ENCODE assay signal across 1 cellular context in genomic region chr17:38824899-38825761, GRCh38.
A peak's percentile ranks its signal among the peaks of the same experiment; 100 is the strongest.
TF ChIP-seq lines count a peak whose summit lies in the region.

Gene CWC25, minus strand, starts transcription at chr17:38825321. Its CDS starts 138 bp downstream, at chr17:38825183.

TF ChIP-seq in HepG2, 621 proteins besides CTCF, POLR2A, EP300 and RAD21 (continued from another document and continues in another):
- TF ChIP-seq ZNF646 (CRISPR knock-in tag; IDR thresholded peaks at IDR 0.05) (no peak), NCOA5 (CRISPR knock-in tag; IDR thresholded peaks at IDR 0.05) (no peak), GABPA (IDR thresholded peaks at IDR 0.05; ENCODE audit: low read depth, low read length) (peak; percentile 87), GABPA (CRISPR knock-in tag; IDR thresholded peaks at IDR 0.05; ENCODE audit: low read depth) (peak; percentile 98), GMEB1 (CRISPR knock-in tag; IDR thresholded peaks at IDR 0.05; ENCODE audit: borderline replicate concordance) (peak; percentile 94), ZBTB25 (CRISPR knock-in tag; IDR thresholded peaks at IDR 0.05) (peak; percentile 89), ARID2 (CRISPR knock-in tag; IDR thresholded peaks at IDR 0.05; ENCODE audit: borderline replicate concordance) (no peak), ZC3H13 (CRISPR knock-in tag; IDR thresholded peaks at IDR 0.05) (no peak; the same call in 1 of the 2 replicates), ZNF790 (CRISPR knock-in tag; IDR thresholded peaks at IDR 0.05; ENCODE audit: borderline replicate concordance) (peak; percentile 83; the same call in 1 of the 2 replicates), ZNF772 (CRISPR knock-in tag; IDR thresholded peaks at IDR 0.05) (0 out of 2 replicates have a peak, but pooled peaks have one; percentile 73), SMAD3 (CRISPR knock-in tag; IDR thresholded peaks at IDR 0.05) (peak; percentile 99), MNT (IDR thresholded peaks at IDR 0.05) (peak; percentile 42), ZMAT3 (CRISPR knock-in tag; conservative IDR thresholded peaks at IDR 0.05) (peak; percentile 97), ZNF431 (CRISPR knock-in tag; IDR thresholded peaks at IDR 0.05; ENCODE audit: borderline replicate concordance, low read depth) (peak; percentile 98), TOPORS (CRISPR knock-in tag; IDR thresholded peaks at IDR 0.05) (peak; percentile 76), ZNF746 (CRISPR knock-in tag; IDR thresholded peaks at IDR 0.05) (peak; percentile 69; the same call in 1 of the 2 replicates), TEF (CRISPR knock-in tag; IDR thresholded peaks at IDR 0.05) (no peak), ZBTB37 (CRISPR knock-in tag; IDR thresholded peaks at IDR 0.05) (no peak; the same call in 1 of the 2 replicates), YEATS2 (CRISPR knock-in tag; IDR thresholded peaks at IDR 0.05; ENCODE audit: borderline replicate concordance) (peak; percentile 100), SOX6 (IDR thresholded peaks at IDR 0.05) (no peak), SOX6 (CRISPR knock-in tag; IDR thresholded peaks at IDR 0.05) (peak; percentile 86), SRSF1 (optimal IDR thresholded peaks at IDR 0.05; ENCODE audit: low read depth, low read length) (peak; percentile 94), CREM (IDR thresholded peaks at IDR 0.05) (peak; percentile 100), CREM (CRISPR knock-in tag; IDR thresholded peaks at IDR 0.05) (peak; percentile 100), CHD2 (IDR thresholded peaks at IDR 0.05; ENCODE audit: low read depth, low read length) (peak; percentile 67), ZNF207 (IDR thresholded peaks at IDR 0.05; ENCODE audit: borderline replicate concordance) (no peak), E2F2 (CRISPR knock-in tag; IDR thresholded peaks at IDR 0.05; ENCODE audit: borderline replicate concordance) (peak; percentile 92; the same call in 1 of the 2 replicates), SOX13 (IDR thresholded peaks at IDR 0.05) (no peak; the same call in 1 of the 2 replicates), SOX13 (CRISPR knock-in tag; conservative IDR thresholded peaks at IDR 0.05 in 1 of 2, IDR thresholded peaks at IDR 0.05 in 1 of 2) (peak in 1 of 2 experiments; percentile 69; a peak in 2 of 4 replicates), PRPF4 (IDR thresholded peaks at IDR 0.05; ENCODE audit: low read depth, low read length, poor library complexity, severe bottlenecking) (no peak), ZFY (CRISPR knock-in tag; IDR thresholded peaks at IDR 0.05) (peak; percentile 99), HHEX (CRISPR knock-in tag; IDR thresholded peaks at IDR 0.05) (no peak), CREB1 (IDR thresholded peaks at IDR 0.05) (peak; percentile 100), CREB1 (CRISPR knock-in tag; IDR thresholded peaks at IDR 0.05) (peak; percentile 100), ZNF572 (CRISPR knock-in tag; IDR thresholded peaks at IDR 0.05) (peak; percentile 87; the same call in 1 of the 2 replicates), ZNF180 (CRISPR knock-in tag; IDR thresholded peaks at IDR 0.05; ENCODE audit: borderline replicate concordance, low read depth) (no peak), ZNF710 (CRISPR knock-in tag; IDR thresholded peaks at IDR 0.05; ENCODE audit: borderline replicate concordance) (peak; percentile 97), ATF7 (IDR thresholded peaks at IDR 0.05) (peak; percentile 71), ATF7 (CRISPR knock-in tag; IDR thresholded peaks at IDR 0.05) (peak; percentile 93), DNMT3B (CRISPR knock-in tag; conservative IDR thresholded peaks at IDR 0.05) (peak; percentile 98), GABPB1 (CRISPR knock-in tag; IDR thresholded peaks at IDR 0.05) (peak; percentile 99), IKZF1 (IDR thresholded peaks at IDR 0.05) (no peak), ZBTB7A (CRISPR knock-in tag; IDR thresholded peaks at IDR 0.05) (peak; percentile 80; the same call in 1 of the 2 replicates)
